ENCODE assay signal across 1 cellular context in genomic region chr19:51524661-51525264, GRCh38.
TF ChIP-seq lines count a peak whose summit lies in the region.

No MANE protein-coding gene starts in this region.

TF ChIP-seq in K562, 482 proteins besides CTCF, POLR2A, EP300 and RAD21 (continues in another document):
- no peak for TF ChIP-seq ZBED1 (IDR thresholded peaks at IDR 0.05)
- TF ChIP-seq ZNF639 (CRISPR knock-in tag; conservative IDR thresholded peaks at IDR 0.05 in 1 of 2, IDR thresholded peaks at IDR 0.05 in 1 of 2): 0 out of 4 replicates have a peak, but pooled peaks of 1 of the 2 experiments have one; percentile 11
- no peak for TF ChIP-seq HMGXB4 (CRISPR knock-in tag; IDR thresholded peaks at IDR 0.05)
- no peak for TF ChIP-seq ZNF311 (CRISPR knock-in tag; IDR thresholded peaks at IDR 0.05)
- no peak for TF ChIP-seq TRIM24 (IDR thresholded peaks at IDR 0.05)
- no peak for TF ChIP-seq MITF (IDR thresholded peaks at IDR 0.05)
- TF ChIP-seq TAF15 (IDR thresholded peaks at IDR 0.05; ENCODE audit: low read depth, low read length): no peak
- TF ChIP-seq ZBTB7A (IDR thresholded peaks at IDR 0.05; ENCODE audit: borderline replicate concordance, control insufficient read depth, low read depth, low read length): no peak
- TF ChIP-seq DMBX1 (CRISPR knock-in tag; IDR thresholded peaks at IDR 0.05; ENCODE audit: borderline replicate concordance): peak; percentile 45; the same call in 1 of the 2 replicates
- TF ChIP-seq HES1 (IDR thresholded peaks at IDR 0.05; ENCODE audit: low read depth): no peak
- TF ChIP-seq MGA (IDR thresholded peaks at IDR 0.05): peak; percentile 50
- no peak for TF ChIP-seq ZNF707 (CRISPR knock-in tag; conservative IDR thresholded peaks at IDR 0.05)
- TF ChIP-seq THAP12 (CRISPR knock-in tag; IDR thresholded peaks at IDR 0.05): no peak
- TF ChIP-seq ZNF592 (IDR thresholded peaks at IDR 0.05): peak; percentile 67
- TF ChIP-seq HDAC1 (IDR thresholded peaks at IDR 0.05): no peak
- 0 out of 2 replicates have a peak, but pooled peaks have one; percentile 27 for TF ChIP-seq ZNF644 (tag; IDR thresholded peaks at IDR 0.05; ENCODE audit: low read depth)
- TF ChIP-seq ZBTB34 (CRISPR knock-in tag; IDR thresholded peaks at IDR 0.05): no peak
- TF ChIP-seq NR1H2 (CRISPR knock-in tag; IDR thresholded peaks at IDR 0.05): no peak
- peak; percentile 81 for TF ChIP-seq NFIX (CRISPR knock-in tag; IDR thresholded peaks at IDR 0.05; ENCODE audit: low read depth)
- TF ChIP-seq MBD1 (CRISPR knock-in tag; IDR thresholded peaks at IDR 0.05): no peak
- TF ChIP-seq NR2C2 (CRISPR knock-in tag; IDR thresholded peaks at IDR 0.05): no peak
- peak; percentile 16; the same call in 1 of the 2 replicates for TF ChIP-seq NR2C2 (tag; IDR thresholded peaks at IDR 0.05)
- no peak for TF ChIP-seq PPARD (CRISPR knock-in tag; IDR thresholded peaks at IDR 0.05)
- TF ChIP-seq NFIC (IDR thresholded peaks at IDR 0.05): peak; percentile 98
- TF ChIP-seq RFX7 (CRISPR knock-in tag; IDR thresholded peaks at IDR 0.05): no peak
